ENCODE assay signal across 7 cellular contexts in genomic region chr5:122312670-122312988, GRCh38. TPM values are rescaled to one million over a fixed set of nuclear protein-coding genes. Genes with fewer than 3 reads are reported as not detected.
DNase-seq lines count a peak whose midpoint lies in the region; ATAC-seq and TF ChIP-seq lines count a peak whose summit lies in the region.

No MANE protein-coding gene starts in this region.

- ATAC-seq in GM21360 (IDR thresholded peaks at IDR 0.05; ENCODE audit: unreplicated experiment), result peak; percentile 10

- peaks cover 10% of the 10 kb centered on the region for H3K36me3 ChIP-seq in OCI-LY3 (replicated peaks; ENCODE audit: low read depth, low read length)

- H3K27me3 ChIP-seq in OCI-LY3 (ENCODE audit: low read depth, low read length), result no peaks in the 10 kb centered on the region

- H3K9ac ChIP-seq in OCI-LY3 (ENCODE audit: low read length), result peak overlapping the region; percentile 88

- TF ChIP-seq CTCF in OCI-LY3 (IDR thresholded peaks at IDR 0.05; ENCODE audit: low read depth, low read length) (no peak), fibroblast of mammary gland (conservative IDR thresholded peaks at IDR 0.05; ENCODE audit: control insufficient read depth, insufficient read depth, low read depth, low read length) (no peak), neural crest cell (conservative IDR thresholded peaks at IDR 0.05) (no peak)

- H4K20me1 ChIP-seq in OCI-LY3 (ENCODE audit: insufficient read depth, low read length), result no peaks in the 10 kb centered on the region

- H3K4me1 Mint-ChIP-seq in neural crest cell, result peaks cover 22% of the 10 kb centered on the region

- peak overlapping the region; percentile 41 for H3K27ac ChIP-seq in OCI-LY3 (ENCODE audit: low read length)

- peak overlapping the region; percentile 100 for H3K4me3 Mint-ChIP-seq in neural crest cell

- H2AFZ ChIP-seq in OCI-LY3 (ENCODE audit: low read depth, low read length), result peak overlapping the region; percentile 69; the same call in 1 of the 2 replicates

- H3K4me1 ChIP-seq in OCI-LY3 (ENCODE audit: low read length), result peaks cover 42% of the 10 kb centered on the region

- peak overlapping the region; percentile 100 for H3K4me2 ChIP-seq in OCI-LY3 (ENCODE audit: low read length)

- H3K27ac Mint-ChIP-seq in neural crest cell (ENCODE audit: unreplicated experiment), result peak overlapping the region; percentile 95

- peaks cover 47% of the 10 kb centered on the region for H3K79me2 ChIP-seq in OCI-LY3 (ENCODE audit: low read length)

- no peaks in the 10 kb centered on the region for H3K36me3 Mint-ChIP-seq in neural crest cell (ENCODE audit: low read depth)

- H3K9me3 Mint-ChIP-seq in neural crest cell, result no peaks in the 10 kb centered on the region

- peak overlapping the region; percentile 97 for H3K4me3 ChIP-seq in OCI-LY3 (ENCODE audit: low read length)
- H3K4me3 ChIP-seq in fibroblast of mammary gland (ENCODE audit: control insufficient read depth, low read depth, low read length), result peak overlapping the region; percentile 58

- peaks cover 47% of the 10 kb centered on the region for H3K27me3 Mint-ChIP-seq in neural crest cell (ENCODE audit: low read depth)

- H3K9me3 ChIP-seq in OCI-LY3 (ENCODE audit: insufficient read depth, low read length), result peaks cover 3% of the 10 kb centered on the region; the same call in 1 of the 2 replicates

- peak; percentile 26 for DNase-seq in fibroblast of mammary gland (ENCODE audit: low read depth)
- DNase-seq in neural crest cell (ENCODE audit: low read depth, low spot score), result peak; percentile 21
- DNase-seq in NCI-H345 (lab: John Stamatoyannopoulos, UW), result no peak
- no peak for DNase-seq in SIG-M5 (lab: John Stamatoyannopoulos, UW)
- DNase-seq in NCI-H82 (lab: John Stamatoyannopoulos, UW), result no peak

RNA-seq across cellular contexts. Expression of gene SNCAIP, which starts 0.6 kb away (rescaled TPM):
- total RNA-seq in neural crest cell, result 10.2 and 11.6 TPM in 2 replicates

Comparison
In these comparisons a context has a peak if more than half of its experiments do, and no peak if none do; other contexts are left out.
1. DNase-seq: peak in fibroblast of mammary gland (single experiment) and neural crest cell (single experiment); none in NCI-H345 (single experiment), SIG-M5 (single experiment) and NCI-H82 (single experiment).